19 cellular contexts compared by ENCODE assay signal in genomic region chr2:221289389-221289788, GRCh38.
DNase-seq lines count a peak whose midpoint lies in the region; ATAC-seq and FAIRE-seq lines count a peak whose summit lies in the region.
"Had no signal": no experiment of that assay in that cellular context is flagged by ENCODE, and none has a peak within 500 bp of the region (broad histone marks: within the 10 kb centered on the region; RNA-seq: fewer than 3 reads in every experiment).

No MANE protein-coding gene starts in this region.

- H3K9me3 ChIP-seq in adipocyte (ENCODE audit: control insufficient read depth, low read length): no peaks in the 10 kb centered on the region
- no peaks in the 10 kb centered on the region for H3K9me3 ChIP-seq in neuron (ENCODE audit: low read length)
- H3K9me3 ChIP-seq: heart left ventricle, sigmoid colon, SJSA1 had no signal

- FAIRE-seq in frontal cortex (lab: Jason Lieb, UNC): no peak

- no peaks in the 10 kb centered on the region for H3K27me3 ChIP-seq in adipocyte (replicated peaks; ENCODE audit: control insufficient read depth, insufficient read depth, low read length)
- no peaks in the 10 kb centered on the region for H3K27me3 ChIP-seq in neuron (ENCODE audit: insufficient read depth, low read length)
- H3K27me3 ChIP-seq: heart left ventricle, sigmoid colon, SJSA1 had no signal

- peak; percentile 52 for DNase-seq in EH (ENCODE audit: low read depth)
- peak; percentile 73 for DNase-seq in adipocyte (ENCODE audit: low read depth)
- DNase-seq in activated CD4-positive, alpha-beta T cell treated with anti-CD3 and anti-CD28 coated beads for 1 hour: no peak
- no peak for DNase-seq in frontal cortex (ENCODE audit: low spot score in 2 of 2)
- no peak for DNase-seq in NCI-H748 (lab: John Stamatoyannopoulos, UW; ENCODE audit: unreplicated experiment)
- DNase-seq: activated CD8-positive, alpha-beta memory T cell treated with anti-CD3 and anti-CD28 coated beads for 24 hours; central memory CD4-positive, alpha-beta T cell; heart left ventricle; left ventricle myocardium superior; NCI-H1048; NCI-H2081 treated with DMSO at 0.1 percent for 48 hours; NCI-H524 treated with DMSO at 0.1 percent for 48 hours; PC-3; sigmoid colon; stimulated activated CD4-positive, alpha-beta T cell treated with anti-CD3 and anti-CD28 coated beads, Interleukin-2, amount 100 ng/mL, for 24 hours had no signal

- H3K9ac ChIP-seq in adipocyte (ENCODE audit: low read length): no peak overlapping the region

- H3K36me3 ChIP-seq in adipocyte (ENCODE audit: control insufficient read depth, insufficient read depth, low read length, severe bottlenecking): no peaks in the 10 kb centered on the region
- H3K36me3 ChIP-seq in neuron (ENCODE audit: insufficient read depth, low read length): no peaks in the 10 kb centered on the region
- H3K36me3 ChIP-seq: heart left ventricle, sigmoid colon, SJSA1 had no signal

- H3K4me1 ChIP-seq in adipocyte (ENCODE audit: control insufficient read depth, insufficient read depth, low read length) (no peaks in the 10 kb centered on the region), neuron (ENCODE audit: insufficient read depth, low read length) (peaks cover 14% of the 10 kb centered on the region)
- H3K4me1 ChIP-seq: sigmoid colon, SJSA1 had no signal

- H3K4me3 ChIP-seq in adipocyte (ENCODE audit: low read length) (no peak overlapping the region), neuron (ENCODE audit: low read length) (no peak overlapping the region)
- H3K4me3 ChIP-seq: heart left ventricle, sigmoid colon, SJSA1 had no signal

- H2AFZ ChIP-seq in neuron (ENCODE audit: low read depth, low read length): peak overlapping the region; percentile 48

- ATAC-seq in HG03342 (IDR thresholded peaks at IDR 0.05; ENCODE audit: unreplicated experiment) (peak; percentile 44), GM19452 (IDR thresholded peaks at IDR 0.05; ENCODE audit: unreplicated experiment) (no peak)
- ATAC-seq: heart left ventricle, left ventricle myocardium superior, PC-3 had no signal

Comparison
In these comparisons a context has a peak if more than half of its experiments do, and no peak if none do; other contexts are left out.
1. DNase-seq: peak in EH (single experiment) and adipocyte (single experiment); none in activated CD4-positive, alpha-beta T cell treated with anti-CD3 and anti-CD28 coated beads for 1 hour (single experiment), frontal cortex (0 of 2) and NCI-H748 (single experiment).